Comparison of ENCODE assay signal across 11 cellular contexts in the genomic region with DNA sequence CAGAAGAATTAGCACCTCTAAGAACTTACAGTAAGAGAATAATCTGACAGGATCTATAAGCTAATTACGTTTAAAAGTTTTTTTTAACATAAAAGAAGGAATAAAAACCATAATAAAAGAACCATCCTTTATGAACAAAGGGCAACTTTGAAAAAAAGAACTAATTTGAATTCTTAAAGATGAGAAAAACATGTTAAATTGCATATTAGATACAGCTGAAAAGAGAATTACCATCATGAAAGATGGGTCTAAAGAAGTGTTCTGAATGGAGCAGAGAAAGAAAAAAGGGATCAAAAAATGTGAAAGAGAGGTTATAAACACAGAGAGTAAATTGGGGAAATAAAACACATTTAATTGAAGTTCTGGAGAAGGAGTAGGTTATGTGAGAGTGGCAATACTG. TPM values are rescaled to one million over a fixed set of nuclear protein-coding genes. Genes with fewer than 3 reads are reported as not detected.
"Had no signal": no experiment of that assay in that cellular context is flagged by ENCODE, and none has a peak within 500 bp of the region (broad histone marks: within the 10 kb centered on the region; RNA-seq: fewer than 3 reads in every experiment).

No MANE protein-coding gene starts in this region.

- H3K36me3 ChIP-seq: HAP-1 had no signal

- H3K27ac Mint-ChIP-seq: GM23338, H9, HFFc6 had no signal

- DNase-seq: GM23248, GOT3, H7, H9, HCEC 1CT, HFFc6 had no signal

- H3K4me3 Mint-ChIP-seq: GM23338, H9, HFFc6 had no signal

- H3K4me2 ChIP-seq: GM23338 had no signal

- H3K9ac ChIP-seq: GM23248 had no signal

- H3K9me3 Mint-ChIP-seq: HFFc6 had no signal

- H3K27ac ChIP-seq: GM23248 had no signal

- ATAC-seq: GM23338, HCT116 had no signal

- H3K4me3 ChIP-seq: GM23248, GM23338, HAP-1 had no signal

- H2AFZ ChIP-seq: GM23248, GM23338 had no signal

RNA-seq across cellular contexts. Expression of a gene that starts 45.8 kb away (rescaled TPM):
- total RNA-seq: GM23248, GM23338, H1, H4, H7, H9, HFFc6 had no signal
- polyA plus RNA-seq: GM23248, GM23338, H1 had no signal

RNA-seq across cellular contexts. Expression of a gene that starts 51.3 kb away (rescaled TPM):
- total RNA-seq: GM23248, HFFc6 had no signal
